ENCODE assay signal across 8 cellular contexts in the genomic region with DNA sequence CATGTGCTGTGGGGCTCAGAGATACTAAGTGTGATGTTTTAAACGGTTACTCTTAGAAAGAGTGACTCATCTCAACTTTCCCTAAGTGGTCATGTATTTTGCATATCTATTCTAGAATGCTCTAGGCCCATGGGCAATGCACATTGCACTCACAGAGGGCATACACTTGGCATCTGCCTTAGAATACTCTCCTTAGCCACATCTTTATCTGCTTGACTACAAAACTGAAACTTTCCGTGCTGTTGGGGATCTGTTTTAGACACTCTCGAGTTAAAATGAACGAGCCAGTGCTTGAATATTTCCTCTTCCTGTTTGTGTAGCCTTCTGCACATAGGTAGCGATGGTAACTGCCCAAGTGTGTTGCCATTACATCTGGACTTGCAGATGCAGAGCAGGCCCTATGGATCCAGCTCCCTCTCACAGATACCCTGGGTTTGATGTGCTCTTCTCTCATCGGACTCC.
DNase-seq lines count a peak whose midpoint lies in the region; ATAC-seq and TF ChIP-seq lines count a peak whose summit lies in the region.

No MANE protein-coding gene starts in this region.

- intact Hi-C loops in lower lobe of right lung (cut with DNase I), result no loop called here

- peak overlapping the region; percentile 15; the same call in 1 of the 2 replicates for H3K9ac ChIP-seq in MM.1S (ENCODE audit: low read length)

- peak overlapping the region; percentile 38 for H3K4me3 Mint-ChIP-seq in natural killer cell treated with Interleukin-12 subunit alpha and Interleukin-12 subunit beta and Interleukin-15 and Interleukin-18, amount 100 ng/mL, for 72 hours

- TF ChIP-seq CTCF in MM.1S (IDR thresholded peaks at IDR 0.05; ENCODE audit: low read length) (no peak), lower lobe of right lung (IDR thresholded peaks at IDR 0.05) (no peak)

- peak overlapping the region; percentile 51; the same call in 1 of the 2 replicates for H3K4me2 ChIP-seq in MM.1S (ENCODE audit: low read depth, low read length)

- DNase-seq in MM.1S (peak; percentile 86), HuH-7.5 (ENCODE audit: low spot score) (no peak), lower lobe of right lung (no peak), caudate nucleus (lab: John Stamatoyannopoulos, UW) (no peak), NCI-H1105 (lab: John Stamatoyannopoulos, UW) (no peak)
- DNase-seq in natural killer cell treated with Interleukin-12 subunit alpha and Interleukin-12 subunit beta and Interleukin-15 and Interleukin-18, amount 100 ng/mL, for 72 hours (ENCODE audit: low spot score), result no peak

- peaks cover 51% of the 10 kb centered on the region for H3K4me1 ChIP-seq in MM.1S (ENCODE audit: low read length)
- no peaks in the 10 kb centered on the region for H3K4me1 ChIP-seq in lower lobe of right lung

- H3K36me3 ChIP-seq in MM.1S (replicated peaks; ENCODE audit: insufficient read depth, low read length) (no peaks in the 10 kb centered on the region), lower lobe of right lung (no peaks in the 10 kb centered on the region)

- no peaks in the 10 kb centered on the region for H3K9me2 ChIP-seq in MM.1S (replicated peaks; ENCODE audit: insufficient read depth, low read length)

- H4K20me1 ChIP-seq in MM.1S (ENCODE audit: insufficient read depth, low read length), result no peaks in the 10 kb centered on the region

- H3K27me3 Mint-ChIP-seq in natural killer cell treated with Interleukin-12 subunit alpha and Interleukin-12 subunit beta and Interleukin-15 and Interleukin-18, amount 100 ng/mL, for 72 hours, result peaks cover 0 to 10% of the 10 kb centered on the region in 2 donors

- H3K9me3 ChIP-seq in MM.1S (replicated peaks; ENCODE audit: insufficient read depth, low read length), result no peaks in the 10 kb centered on the region
- H3K9me3 ChIP-seq in lower lobe of right lung, result no peaks in the 10 kb centered on the region

- H3K27me3 ChIP-seq in MM.1S (replicated peaks; ENCODE audit: insufficient read depth, low read length) (no peaks in the 10 kb centered on the region), lower lobe of right lung (ENCODE audit: low read depth) (no peaks in the 10 kb centered on the region)

- peaks cover 22% of the 10 kb centered on the region for H3K36me3 Mint-ChIP-seq in natural killer cell treated with Interleukin-12 subunit alpha and Interleukin-12 subunit beta and Interleukin-15 and Interleukin-18, amount 100 ng/mL, for 72 hours

- H2AFZ ChIP-seq in MM.1S (ENCODE audit: low read length), result peak overlapping the region; percentile 43; the same call in 1 of the 2 replicates

- H3K27ac Mint-ChIP-seq in natural killer cell treated with Interleukin-12 subunit alpha and Interleukin-12 subunit beta and Interleukin-15 and Interleukin-18, amount 100 ng/mL, for 72 hours, result peak overlapping the region; percentile 72 to 77

- no peaks in the 10 kb centered on the region for H3K9me3 Mint-ChIP-seq in natural killer cell treated with Interleukin-12 subunit alpha and Interleukin-12 subunit beta and Interleukin-15 and Interleukin-18, amount 100 ng/mL, for 72 hours

- peaks cover 42 to 46% of the 10 kb centered on the region in 2 donors for H3K4me1 Mint-ChIP-seq in natural killer cell treated with Interleukin-12 subunit alpha and Interleukin-12 subunit beta and Interleukin-15 and Interleukin-18, amount 100 ng/mL, for 72 hours (ENCODE audit: low read depth in 2 of 2)

- ATAC-seq in GM19023 (IDR thresholded peaks at IDR 0.05; ENCODE audit: unreplicated experiment), result peak; percentile 80
- ATAC-seq in HG02623 (IDR thresholded peaks at IDR 0.05; ENCODE audit: unreplicated experiment), result peak; percentile 75
- peak; percentile 85 to 90 for ATAC-seq in natural killer cell treated with Interleukin-12 subunit alpha and Interleukin-12 subunit beta and Interleukin-15 and Interleukin-18, amount 100 ng/mL, for 72 hours
- ATAC-seq in lower lobe of right lung, result no peak

- H3F3A ChIP-seq in MM.1S (ENCODE audit: insufficient read depth, low read length), result peaks cover 46% of the 10 kb centered on the region

- H3K27ac ChIP-seq in MM.1S (ENCODE audit: low read length), result peak overlapping the region; percentile 95
- no peak overlapping the region for H3K27ac ChIP-seq in lower lobe of right lung
- no peak overlapping the region for H3K27ac ChIP-seq in caudate nucleus (ENCODE audit: low read depth, low read length)

- H3K4me3 ChIP-seq in MM.1S (ENCODE audit: low read length) (no peak overlapping the region), lower lobe of right lung (no peak overlapping the region)

- no peaks in the 10 kb centered on the region for H3K79me2 ChIP-seq in MM.1S (ENCODE audit: low read length)

Comparison
In these comparisons a context has a peak if more than half of its experiments do, and no peak if none do; other contexts are left out.
1. ATAC-seq: peak in GM19023 (single experiment), HG02623 (single experiment) and natural killer cell treated with Interleukin-12 subunit alpha and Interleukin-12 subunit beta and Interleukin-15 and Interleukin-18, amount 100 ng/mL, for 72 hours (2 of 2); none in lower lobe of right lung (0 of 2).